In genomic region chrX:78944351-78944750, GRCh38 we compare ENCODE assay signal across 21 cellular contexts. TPM values are rescaled to one million over a fixed set of nuclear protein-coding genes. Genes with fewer than 3 reads are reported as not detected.
DNase-seq lines count a peak whose midpoint lies in the region; ATAC-seq, FAIRE-seq and TF ChIP-seq lines count a peak whose summit lies in the region.
"Had no signal": no experiment of that assay in that cellular context is flagged by ENCODE, and none has a peak within 500 bp of the region (broad histone marks: within the 10 kb centered on the region; RNA-seq: fewer than 3 reads in every experiment).

No MANE protein-coding gene starts in this region.

- no peaks in the 10 kb centered on the region for H3K4me1 ChIP-seq in CD4-positive, CD25-positive, alpha-beta regulatory T cell (ENCODE audit: control insufficient read depth, insufficient read depth, low read length, poor library complexity, severe bottlenecking)
- H3K4me1 ChIP-seq: uterus had no signal

- no peak for DNase-seq in CD4-positive, CD25-positive, alpha-beta regulatory T cell
- DNase-seq in GM12891 (ENCODE audit: insufficient read length, low spot score): no peak
- no peak for DNase-seq in activated CD4-positive, alpha-beta memory T cell treated with anti-CD3 and anti-CD28 coated beads, Interleukin-2, amount 10 ng/mL, durations not matched to agents 7 days and 5 days
- DNase-seq in naive B cell: no peak
- no peak for DNase-seq in NCI-H524 (lab: John Stamatoyannopoulos, UW)
- no peak for DNase-seq in RKO (ENCODE audit: low spot score)
- no peak for DNase-seq in frontal cortex (ENCODE audit: low spot score in 2 of 2)
- DNase-seq: COR-L47, dorsolateral prefrontal cortex, IMR-90, NCI-H2029 treated with DMSO at 0.1 percent for 48 hours, NCI-H446 treated with DMSO at 0.1 percent for 48 hours, right cardiac atrium, SW 1271, uterus had no signal

- POLR2A ChIA-PET in activated CD4-positive, alpha-beta memory T cell treated with anti-CD3 and anti-CD28 coated beads, Interleukin-2, amount 10 ng/mL, durations not matched to agents 7 days and 5 days (lab: Charles Lee): interaction anchor here (1.1 to 3.8 kb wide), 6 partner anchors 11 to 222 kb away, joined by 3 to 26 read pairs (median 7); no protein-coding TSS in a partner anchor

- peak; percentile 31; the same call in 1 of the 2 replicates for TF ChIP-seq POLR2A in GM12891 (IDR thresholded peaks at IDR 0.05; ENCODE audit: low read depth, low read length)

- peak; percentile 94 for FAIRE-seq in GM12891 (lab: Jason Lieb, UNC)
- FAIRE-seq in frontal cortex (lab: Jason Lieb, UNC): no peak
- FAIRE-seq: H1 had no signal

- ATAC-seq in CD4-positive, CD25-positive, alpha-beta regulatory T cell (ENCODE audit: low read depth in 2 of 2): no peak
- ATAC-seq in naive B cell (ENCODE audit: low read depth in 2 of 2) (no peak), HG02852 (IDR thresholded peaks at IDR 0.05; ENCODE audit: unreplicated experiment) (no peak)
- ATAC-seq: left lobe of liver, right cardiac atrium had no signal

- no peaks in the 10 kb centered on the region for H3K27me3 ChIP-seq in CD4-positive, CD25-positive, alpha-beta regulatory T cell (ENCODE audit: control insufficient read depth, insufficient read depth, low read length)
- H3K27me3 ChIP-seq: uterus had no signal

- H3K27ac Mint-ChIP-seq in CD4-positive, CD25-positive, alpha-beta regulatory T cell: peak overlapping the region; percentile 97 to 99 (median 98)
- peak overlapping the region; percentile 97 for H3K27ac Mint-ChIP-seq in activated CD4-positive, alpha-beta memory T cell treated with anti-CD3 and anti-CD28 coated beads, Interleukin-2, amount 10 ng/mL, durations not matched to agents 7 days and 5 days
- H3K27ac Mint-ChIP-seq in naive B cell: peak overlapping the region; percentile 87 to 98 (median 97)

- no peaks in the 10 kb centered on the region for H3K27me3 Mint-ChIP-seq in CD4-positive, CD25-positive, alpha-beta regulatory T cell
- no peaks in the 10 kb centered on the region for H3K27me3 Mint-ChIP-seq in activated CD4-positive, alpha-beta memory T cell treated with anti-CD3 and anti-CD28 coated beads, Interleukin-2, amount 10 ng/mL, durations not matched to agents 7 days and 5 days
- no peaks in the 10 kb centered on the region for H3K27me3 Mint-ChIP-seq in naive B cell

- H3K4me3 Mint-ChIP-seq in CD4-positive, CD25-positive, alpha-beta regulatory T cell: peak overlapping the region; percentile 95 to 100 (median 97)
- no peak overlapping the region for H3K4me3 Mint-ChIP-seq in activated CD4-positive, alpha-beta memory T cell treated with anti-CD3 and anti-CD28 coated beads, Interleukin-2, amount 10 ng/mL, durations not matched to agents 7 days and 5 days
- H3K4me3 Mint-ChIP-seq in naive B cell: peak overlapping the region; percentile 86 to 100 (median 96)

- peaks cover 5% of the 10 kb centered on the region for H3K36me3 Mint-ChIP-seq in CD4-positive, CD25-positive, alpha-beta regulatory T cell
- peaks cover 49% of the 10 kb centered on the region for H3K36me3 Mint-ChIP-seq in activated CD4-positive, alpha-beta memory T cell treated with anti-CD3 and anti-CD28 coated beads, Interleukin-2, amount 10 ng/mL, durations not matched to agents 7 days and 5 days (ENCODE audit: low read depth)
- H3K36me3 Mint-ChIP-seq in naive B cell: peaks cover 0 to 4% of the 10 kb centered on the region in 2 donors

- no peaks in the 10 kb centered on the region for H3K9me3 ChIP-seq in CD4-positive, CD25-positive, alpha-beta regulatory T cell (ENCODE audit: control insufficient read depth in 2 of 2, low read length in 2 of 2)
- H3K9me3 ChIP-seq: uterus had no signal

- peaks cover 0 to 2% (median 0%) of the 10 kb centered on the region in 7 donors for H3K9me3 Mint-ChIP-seq in CD4-positive, CD25-positive, alpha-beta regulatory T cell
- H3K9me3 Mint-ChIP-seq in activated CD4-positive, alpha-beta memory T cell treated with anti-CD3 and anti-CD28 coated beads, Interleukin-2, amount 10 ng/mL, durations not matched to agents 7 days and 5 days: no peaks in the 10 kb centered on the region
- H3K9me3 Mint-ChIP-seq in naive B cell: no peaks in the 10 kb centered on the region

- peak overlapping the region; percentile 100 for H3K4me3 ChIP-seq in CD4-positive, CD25-positive, alpha-beta regulatory T cell (ENCODE audit: low read depth, low read length)
- H3K4me3 ChIP-seq: dorsolateral prefrontal cortex, uterus had no signal

- H3K36me3 ChIP-seq in CD4-positive, CD25-positive, alpha-beta regulatory T cell (ENCODE audit: control insufficient read depth, insufficient read depth, low read length): no peaks in the 10 kb centered on the region
- H3K36me3 ChIP-seq: uterus had no signal

- H3K4me1 Mint-ChIP-seq in CD4-positive, CD25-positive, alpha-beta regulatory T cell: peaks cover 5 to 45% (median 22%) of the 10 kb centered on the region in 4 donors
- peaks cover 33% of the 10 kb centered on the region for H3K4me1 Mint-ChIP-seq in activated CD4-positive, alpha-beta memory T cell treated with anti-CD3 and anti-CD28 coated beads, Interleukin-2, amount 10 ng/mL, durations not matched to agents 7 days and 5 days
- peaks cover 29 to 46% (median 34%) of the 10 kb centered on the region in 3 donors for H3K4me1 Mint-ChIP-seq in naive B cell

- CTCF ChIA-PET in activated CD4-positive, alpha-beta memory T cell treated with anti-CD3 and anti-CD28 coated beads, Interleukin-2, amount 10 ng/mL, durations not matched to agents 7 days and 5 days (lab: Charles Lee): no interaction called here

- peak overlapping the region; percentile 77 for H3K27ac ChIP-seq in CD4-positive, CD25-positive, alpha-beta regulatory T cell (ENCODE audit: insufficient read depth, low read length, poor library complexity, severe bottlenecking)
- H3K27ac ChIP-seq: dorsolateral prefrontal cortex, uterus, VCaP had no signal

TF ChIP-seq in GM12891, 5 proteins besides CTCF, POLR2A, EP300 and RAD21:
- TF ChIP-seq POU2F2 (IDR thresholded peaks at IDR 0.05; ENCODE audit: low read depth, low read length) (no peak), POLR2AphosphoS5 (IDR thresholded peaks at IDR 0.05; ENCODE audit: low read depth, low read length) (no peak), PAX5 (IDR thresholded peaks at IDR 0.05; ENCODE audit: insufficient read depth, low read length, severe bottlenecking) (no peak), SPI1 (IDR thresholded peaks at IDR 0.05; ENCODE audit: low read depth, low read length) (no peak), TAF1 (IDR thresholded peaks at IDR 0.05; ENCODE audit: low read depth, low read length) (no peak)

RNA-seq across cellular contexts. Expression of gene P2RY10, which starts 0.8 kb away (rescaled TPM):
- total RNA-seq in CD4-positive, CD25-positive, alpha-beta regulatory T cell: 134 TPM
- 100 to 1,000 TPM in 1 of 4 donors, 10 to 100 TPM in 3; 76.5 to 105 (median 89.7) TPM for polyA plus RNA-seq in CD4-positive, CD25-positive, alpha-beta regulatory T cell
- 39.9 TPM for polyA plus RNA-seq in GM12891 (2012; ENCODE audit: low read depth, missing spikeins)
- total RNA-seq in activated CD4-positive, alpha-beta memory T cell treated with anti-CD3 and anti-CD28 coated beads, Interleukin-2, amount 10 ng/mL, durations not matched to agents 7 days and 5 days: 10 to 100 TPM; 86.8 to 89.1 TPM
- 100 to 1,000 TPM; 236 to 292 (median 251) TPM for polyA plus RNA-seq in naive B cell (ENCODE audit: low read depth in 6 of 6)
- 1.2 TPM for total RNA-seq in frontal cortex
- total RNA-seq: Daoy, H1, IMR-90, left lobe of liver, osteoblast had no signal
- polyA plus RNA-seq: H1, IMR-90, right cardiac atrium had no signal

Comparison
In these comparisons a context has a peak if more than half of its experiments do, and no peak if none do; other contexts are left out.
1. RNA of gene P2RY10, which starts 0.8 kb away (total RNA-seq): 134 TPM in CD4-positive, CD25-positive, alpha-beta regulatory T cell (single experiment) and 86.8 to 89.1 TPM in activated CD4-positive, alpha-beta memory T cell treated with anti-CD3 and anti-CD28 coated beads, Interleukin-2, amount 10 ng/mL, durations not matched to agents 7 days and 5 days; 1.2 TPM in frontal cortex (single experiment); every median in the first group is over 10 times any median in the second.
2. Peak in every context shown above with its lines, with median percentiles within 50 percentile points of each other: H3K27ac Mint-ChIP-seq.